ENCODE assay signal across 10 cellular contexts in the genomic region with DNA sequence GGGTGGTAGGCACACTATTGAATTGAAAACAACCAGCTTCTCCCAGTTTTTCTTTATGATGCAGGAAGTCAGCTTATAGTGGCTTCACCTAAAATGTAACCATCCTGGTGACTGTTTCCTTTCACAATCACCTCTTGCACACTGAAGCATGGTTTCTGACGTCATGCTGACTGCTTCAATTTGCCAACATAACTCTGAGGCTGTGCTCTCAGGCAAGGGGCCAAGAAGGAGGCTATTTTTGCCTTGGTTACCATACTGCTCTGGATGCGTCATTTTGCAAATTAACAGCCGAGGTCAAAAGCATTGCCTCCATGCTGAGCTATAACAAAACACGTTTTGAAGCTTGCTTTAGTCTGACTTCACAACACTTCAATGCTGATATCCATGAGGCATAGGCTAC.
A peak's percentile ranks its signal among the peaks of the same experiment; 100 is the strongest.
DNase-seq lines count a peak whose midpoint lies in the region; ATAC-seq and TF ChIP-seq lines count a peak whose summit lies in the region.
"Had no signal": no experiment of that assay in that cellular context is flagged by ENCODE, and none has a peak within 500 bp of the region (broad histone marks: within the 10 kb centered on the region; RNA-seq: fewer than 3 reads in every experiment).

No MANE protein-coding gene starts in this region.

- H3K79me2 ChIP-seq in fibroblast of lung (ENCODE audit: control insufficient read depth, insufficient read depth, low read length) (no peaks in the 10 kb centered on the region), osteoblast (ENCODE audit: insufficient read depth, low read length) (no peaks in the 10 kb centered on the region)

- H3K27ac ChIP-seq in fibroblast of lung (ENCODE audit: insufficient read depth, low read length) (no peak overlapping the region), osteoblast (ENCODE audit: low read depth, low read length) (no peak overlapping the region), upper lobe of right lung (no peak overlapping the region)

- no peaks in the 10 kb centered on the region for H3K27me3 ChIP-seq in fibroblast of lung (ENCODE audit: control insufficient read depth, insufficient read depth, low read length)
- H3K27me3 ChIP-seq in osteoblast (ENCODE audit: insufficient read depth, low read length), result no peaks in the 10 kb centered on the region
- no peaks in the 10 kb centered on the region for H3K27me3 ChIP-seq in upper lobe of right lung

- no peak overlapping the region for H3K4me3 Mint-ChIP-seq in activated naive CD8-positive, alpha-beta T cell treated with anti-CD3 and anti-CD28 coated beads, Interleukin-2, amount 50 U/mL, for 24 hours

- H2AFZ ChIP-seq in fibroblast of lung (ENCODE audit: low read length) (no peak overlapping the region), osteoblast (ENCODE audit: low read length) (no peak overlapping the region)

- H3K9ac ChIP-seq in fibroblast of lung (ENCODE audit: insufficient read depth, low read length), result no peak overlapping the region

- no peaks in the 10 kb centered on the region for H3K36me3 Mint-ChIP-seq in activated naive CD8-positive, alpha-beta T cell treated with anti-CD3 and anti-CD28 coated beads, Interleukin-2, amount 50 U/mL, for 24 hours (ENCODE audit: low read depth)

- H3K4me1 ChIP-seq in fibroblast of lung (ENCODE audit: control insufficient read depth, extremely low read depth, insufficient read depth, low read length), result no peaks in the 10 kb centered on the region
- H3K4me1 ChIP-seq in osteoblast (ENCODE audit: insufficient read depth, low read length), result no peaks in the 10 kb centered on the region
- H3K4me1 ChIP-seq in upper lobe of right lung, result no peaks in the 10 kb centered on the region

- H3K9me3 Mint-ChIP-seq in activated naive CD8-positive, alpha-beta T cell treated with anti-CD3 and anti-CD28 coated beads, Interleukin-2, amount 50 U/mL, for 24 hours, result no peaks in the 10 kb centered on the region

- TF ChIP-seq CTCF in fibroblast of lung (conservative IDR thresholded peaks at IDR 0.05 in 1 of 2, IDR thresholded peaks at IDR 0.05 in 1 of 2; ENCODE audit: low read depth in 1 of 2, low read length in 2 of 2) (no peak), osteoblast (IDR thresholded peaks at IDR 0.05; ENCODE audit: extremely low read depth, low read depth, low read length) (no peak), GM13977 (IDR thresholded peaks at IDR 0.05; ENCODE audit: extremely low read depth, insufficient read depth, missing control alignments) (no peak), upper lobe of right lung (IDR thresholded peaks at IDR 0.05) (no peak)

- no peaks in the 10 kb centered on the region for H4K20me1 ChIP-seq in fibroblast of lung (ENCODE audit: control insufficient read depth, extremely low read depth, insufficient read depth, low read length)
- H4K20me1 ChIP-seq in osteoblast (ENCODE audit: insufficient read depth, low read length), result no peaks in the 10 kb centered on the region

- H3K36me3 ChIP-seq in fibroblast of lung (ENCODE audit: control insufficient read depth, insufficient read depth, low read length), result no peaks in the 10 kb centered on the region
- H3K36me3 ChIP-seq in osteoblast (ENCODE audit: insufficient read depth, low read length), result no peaks in the 10 kb centered on the region
- no peaks in the 10 kb centered on the region for H3K36me3 ChIP-seq in upper lobe of right lung

- no peak overlapping the region for H3K27ac Mint-ChIP-seq in activated naive CD8-positive, alpha-beta T cell treated with anti-CD3 and anti-CD28 coated beads, Interleukin-2, amount 50 U/mL, for 24 hours

- no peak overlapping the region for H3K4me2 ChIP-seq in fibroblast of lung (ENCODE audit: extremely low read depth, insufficient read depth, low read length)
- no peak overlapping the region for H3K4me2 ChIP-seq in osteoblast (ENCODE audit: insufficient read depth, low read length)

- intact Hi-C loops in upper lobe of right lung (cut with DNase I), result no loop called here

- H3K9me3 ChIP-seq in fibroblast of lung (ENCODE audit: control insufficient read depth, insufficient read depth, low read depth, low read length) (no peaks in the 10 kb centered on the region), osteoblast (ENCODE audit: low read depth, low read length) (no peaks in the 10 kb centered on the region), upper lobe of right lung (no peaks in the 10 kb centered on the region)

- H3K4me3 ChIP-seq in fibroblast of lung (replicated peaks in 1 of 4; ENCODE audit: control extremely low read depth in 1 of 4, insufficient read depth in 1 of 4, low read depth in 3 of 4, low read length in 4 of 4) (no peak overlapping the region), osteoblast (ENCODE audit: insufficient read depth, low read length) (no peak overlapping the region), upper lobe of right lung (no peak overlapping the region)

- DNase-seq in HCEC 1CT (peak; percentile 80), RPMI7951 (ENCODE audit: low read depth) (peak; percentile 91), fibroblast of lung (ENCODE audit: low read depth in 2 of 2) (peak; percentile 78 to 92), osteoblast (ENCODE audit: insufficient read length, low spot score, missing footprints) (peak; percentile 22), GM13977 (ENCODE audit: low spot score) (no peak), NCI-H1105 treated with DMSO at 0.1 percent for 48 hours (lab: John Stamatoyannopoulos, UW) (no peak), upper lobe of right lung (no peak)
- DNase-seq in activated naive CD8-positive, alpha-beta T cell treated with anti-CD3 and anti-CD28 coated beads, Interleukin-2, amount 50 U/mL, for 24 hours, result no peak
- DNase-seq: central memory CD4-positive, alpha-beta T cell; NCI-H2107 had no signal

- ATAC-seq in upper lobe of right lung, result no peak
- no peak for ATAC-seq in activated naive CD8-positive, alpha-beta T cell treated with anti-CD3 and anti-CD28 coated beads, Interleukin-2, amount 50 U/mL, for 24 hours

- in situ Hi-C loops in GM13977 (cut with MboI; ENCODE audit: low pct_unique_long_range_greater_than_20kb, low sequenced_read_pairs, unreplicated experiment), result no loop called here

- no peaks in the 10 kb centered on the region for H3K27me3 Mint-ChIP-seq in activated naive CD8-positive, alpha-beta T cell treated with anti-CD3 and anti-CD28 coated beads, Interleukin-2, amount 50 U/mL, for 24 hours

- no peaks in the 10 kb centered on the region for H3K4me1 Mint-ChIP-seq in activated naive CD8-positive, alpha-beta T cell treated with anti-CD3 and anti-CD28 coated beads, Interleukin-2, amount 50 U/mL, for 24 hours

Comparison
In these comparisons a context has a peak if more than half of its experiments do, and no peak if none do; other contexts are left out.
1. DNase-seq: peak in HCEC 1CT (single experiment), RPMI7951 (single experiment), fibroblast of lung (2 of 2) and osteoblast (single experiment); none in GM13977 (single experiment), NCI-H1105 treated with DMSO at 0.1 percent for 48 hours (single experiment), upper lobe of right lung (single experiment) and activated naive CD8-positive, alpha-beta T cell treated with anti-CD3 and anti-CD28 coated beads, Interleukin-2, amount 50 U/mL, for 24 hours (single experiment).